In genomic region chr1:67787746-67788145, GRCh38 we compare ENCODE assay signal across 18 cellular contexts. TPM values are rescaled to one million over a fixed set of nuclear protein-coding genes. Genes with fewer than 3 reads are reported as not detected.
DNase-seq lines count a peak whose midpoint lies in the region; TF ChIP-seq lines count a peak whose summit lies in the region.
"Had no signal": no experiment of that assay in that cellular context is flagged by ENCODE, and none has a peak within 500 bp of the region (broad histone marks: within the 10 kb centered on the region; RNA-seq: fewer than 3 reads in every experiment).

No MANE protein-coding gene starts in this region.

- no peak for TF ChIP-seq POLR2A in uterus (IDR thresholded peaks at IDR 0.05)

- H3K9ac ChIP-seq in parathyroid adenoma = no peak overlapping the region
- H3K9ac ChIP-seq: SK-N-SH had no signal

- peaks cover 4% of the 10 kb centered on the region for H3K4me1 ChIP-seq in parathyroid adenoma
- peaks cover 0 to 9% of the 10 kb centered on the region in 2 donors for H3K4me1 ChIP-seq in uterus

- intact Hi-C loops in uterus (cut with DNase I; ENCODE audit: low total_unique reads) = no loop called here

- no peak overlapping the region for H2AFZ ChIP-seq in parathyroid adenoma

- H3K27me3 ChIP-seq in parathyroid adenoma (ENCODE audit: control insufficient read depth, insufficient read depth, low read length) = no peaks in the 10 kb centered on the region
- no peaks in the 10 kb centered on the region for H3K27me3 ChIP-seq in uterus

- peaks cover 32% of the 10 kb centered on the region for H3K79me2 ChIP-seq in parathyroid adenoma

- DNase-seq in EH (ENCODE audit: low read depth) = peak; percentile 41
- peak; percentile 41 for DNase-seq in M059J (ENCODE audit: low read depth)
- peak; percentile 38 for DNase-seq in fibroblast of peridontal ligament (ENCODE audit: extremely low read depth)
- DNase-seq in AML-193 (lab: John Stamatoyannopoulos, UW) = no peak
- DNase-seq in NCI-H82 treated with DMSO at 0.1 percent for 48 hours (lab: John Stamatoyannopoulos, UW; ENCODE audit: unreplicated experiment) = no peak
- DNase-seq in uterus = no peak
- DNase-seq in NK-92 treated with Interleukin-12 subunit alpha and Interleukin-12 subunit beta, amount 100 ng/mL, for 24 hours (lab: John Stamatoyannopoulos, UW) = no peak
- DNase-seq: Caco-2; CD4-positive, alpha-beta T cell; DMS153; NCI-H1694 treated with DMSO at 0.1 percent for 48 hours; NCI-H510A; NCI-H774; RPMI8226; SHP77 treated with DMSO at 0.1 percent for 48 hours; SK-N-SH had no signal

- peak overlapping the region; percentile 35 for H3K27ac ChIP-seq in parathyroid adenoma
- H3K27ac ChIP-seq in uterus = peak overlapping the region in 1 of 2 donors; percentile 0

- H3K36me3 ChIP-seq in parathyroid adenoma (ENCODE audit: control insufficient read depth, insufficient read depth, low read length) (no peaks in the 10 kb centered on the region), uterus (no peaks in the 10 kb centered on the region)

- no peak overlapping the region for H3K4me3 ChIP-seq in parathyroid adenoma (ENCODE audit: low read depth, low read length)
- H3K4me3 ChIP-seq in uterus = no peak overlapping the region
- H3K4me3 ChIP-seq: K562 had no signal

- H3K9me3 ChIP-seq in parathyroid adenoma (ENCODE audit: control insufficient read depth, low read length) (no peaks in the 10 kb centered on the region), uterus (no peaks in the 10 kb centered on the region)
- H3K9me3 ChIP-seq: Caco-2, SK-N-SH had no signal

- no peak overlapping the region for H3K4me2 ChIP-seq in parathyroid adenoma (ENCODE audit: low read length)

- TF ChIP-seq CTCF in parathyroid adenoma (IDR thresholded peaks at IDR 0.05) (no peak), uterus (IDR thresholded peaks at IDR 0.05) (no peak)

RNA-seq across cellular contexts. Expression of gene GNG12, which starts 45.5 kb away (rescaled TPM):
- total RNA-seq in M059J (2014; rRNA removed; shearing (Covaris generic)) = 163 and 211 TPM in 2 replicates
- 100 to 1,000 TPM in 3 of 4 donors, 10 to 100 TPM in 1; 45.3 to 179 (median 120) TPM for total RNA-seq in uterus
- total RNA-seq: CD4-positive, alpha-beta T cell had no signal

Comparison
In these comparisons a context has a peak if more than half of its experiments do, and no peak if none do; other contexts are left out.
1. DNase-seq: peak in EH (single experiment), M059J (single experiment) and fibroblast of peridontal ligament (single experiment); none in AML-193 (0 of 2), NCI-H82 treated with DMSO at 0.1 percent for 48 hours (single experiment), uterus (0 of 2) and NK-92 treated with Interleukin-12 subunit alpha and Interleukin-12 subunit beta, amount 100 ng/mL, for 24 hours (single experiment).